ENCODE assay signal across 20 cellular contexts in genomic region chr17:67138392-67138791, GRCh38.
DNase-seq lines count a peak whose midpoint lies in the region; ATAC-seq, FAIRE-seq and TF ChIP-seq lines count a peak whose summit lies in the region.
"Had no signal": no experiment of that assay in that cellular context is flagged by ENCODE, and none has a peak within 500 bp of the region (broad histone marks: within the 10 kb centered on the region; RNA-seq: fewer than 3 reads in every experiment).

No MANE protein-coding gene starts in this region.

- CTCF ChIA-PET in CD4-positive, alpha-beta T cell (lab: Charles Lee), result no interaction called here

- H3K4me3 Mint-ChIP-seq in CD4-positive, alpha-beta T cell, result no peak overlapping the region
- H3K4me3 Mint-ChIP-seq in astrocyte (ENCODE audit: unreplicated experiment) (no peak overlapping the region), natural killer cell (peak overlapping the region; percentile 62)

- H3K36me3 ChIP-seq in DND-41 (ENCODE audit: insufficient read depth, low read length) (peaks cover 72% of the 10 kb centered on the region), astrocyte (ENCODE audit: insufficient read depth, low read length) (peaks cover 7% of the 10 kb centered on the region), H7 (replicated peaks; ENCODE audit: control insufficient read depth, insufficient read depth, low read length) (no peaks in the 10 kb centered on the region; the same call in none of the 2 replicates)

- no peaks in the 10 kb centered on the region for H3K27me3 Mint-ChIP-seq in CD4-positive, alpha-beta T cell
- H3K27me3 Mint-ChIP-seq in astrocyte (ENCODE audit: low read depth, unreplicated experiment) (no peaks in the 10 kb centered on the region), natural killer cell (ENCODE audit: low read depth in 2 of 2) (no peaks in the 10 kb centered on the region)

- POLR2A ChIA-PET in CD4-positive, alpha-beta T cell (lab: Charles Lee), result no interaction called here

- H3K4me1 Mint-ChIP-seq in CD4-positive, alpha-beta T cell (ENCODE audit: low read depth), result peaks cover 35% of the 10 kb centered on the region
- H3K4me1 Mint-ChIP-seq in astrocyte (ENCODE audit: low read depth, unreplicated experiment), result peaks cover 35% of the 10 kb centered on the region
- peaks cover 36% of the 10 kb centered on the region in 2 donors for H3K4me1 Mint-ChIP-seq in natural killer cell

- ATAC-seq in CD4-positive, alpha-beta T cell (ENCODE audit: poor library complexity), result no peak
- ATAC-seq in DND-41 (ENCODE audit: insufficient read depth, low read depth), result peak; percentile 35; the same call in 1 of the 3 replicates
- ATAC-seq in natural killer cell, result peak; percentile 21 to 45 (median 34)
- no peak for ATAC-seq in HG03108 (IDR thresholded peaks at IDR 0.05; ENCODE audit: unreplicated experiment)
- ATAC-seq: GM12878, heart right ventricle, lower lobe of right lung, upper lobe of right lung had no signal

- no peak for TF ChIP-seq CTCF in CD4-positive, alpha-beta T cell (IDR thresholded peaks at IDR 0.05)
- TF ChIP-seq CTCF in DND-41 (IDR thresholded peaks at IDR 0.05; ENCODE audit: borderline replicate concordance, extremely low read depth, low read length, poor library complexity, severe bottlenecking), result no peak
- TF ChIP-seq CTCF in astrocyte (IDR thresholded peaks at IDR 0.05; ENCODE audit: insufficient read depth, low read depth, low read length), result no peak
- TF ChIP-seq CTCF in natural killer cell (IDR thresholded peaks at IDR 0.05), result no peak

- no peaks in the 10 kb centered on the region for H3K9me3 ChIP-seq in CD4-positive, alpha-beta T cell (ENCODE audit: control insufficient read depth, low read length)
- no peaks in the 10 kb centered on the region for H3K9me3 ChIP-seq in DND-41 (ENCODE audit: insufficient read depth, low read length, severe bottlenecking)
- no peaks in the 10 kb centered on the region for H3K9me3 ChIP-seq in astrocyte (ENCODE audit: insufficient read depth, low read depth, low read length)
- H3K9me3 ChIP-seq: BE2C, lower lobe of right lung, upper lobe of right lung had no signal

- peak overlapping the region; percentile 4 for H3K27ac Mint-ChIP-seq in CD4-positive, alpha-beta T cell
- H3K27ac Mint-ChIP-seq in astrocyte (ENCODE audit: unreplicated experiment) (peak overlapping the region; percentile 9), natural killer cell (peak overlapping the region; percentile 83 to 86)

- H3K9me3 Mint-ChIP-seq in CD4-positive, alpha-beta T cell, result peaks cover 2% of the 10 kb centered on the region
- H3K9me3 Mint-ChIP-seq in astrocyte (ENCODE audit: unreplicated experiment) (no peaks in the 10 kb centered on the region), natural killer cell (peaks cover 0 to 2% of the 10 kb centered on the region in 2 donors)

- H3K4me2 ChIP-seq in DND-41 (ENCODE audit: insufficient read depth, low read length), result no peak overlapping the region
- no peak overlapping the region for H3K4me2 ChIP-seq in astrocyte (ENCODE audit: low read length)
- H3K4me2 ChIP-seq: PC-9 had no signal

- intact Hi-C loops in CD4-positive, alpha-beta T cell (cut with DNase I, micrococcal nuclease), result no loop called here
- intact Hi-C loops in natural killer cell (cut with micrococcal nuclease), result loop anchor here (5.0 kb wide), 1 partner anchor 109 kb away; the partner anchor contains the start of gene HELZ

- peaks cover 80% of the 10 kb centered on the region for H3K36me3 Mint-ChIP-seq in CD4-positive, alpha-beta T cell (ENCODE audit: low read depth)
- H3K36me3 Mint-ChIP-seq in astrocyte (ENCODE audit: low read depth, unreplicated experiment), result peaks cover 7% of the 10 kb centered on the region
- H3K36me3 Mint-ChIP-seq in natural killer cell, result no peaks in the 10 kb centered on the region

- H2AFZ ChIP-seq in DND-41 (ENCODE audit: low read depth, low read length) (no peak overlapping the region), astrocyte (ENCODE audit: low read depth, low read length) (no peak overlapping the region)
- H2AFZ ChIP-seq: parathyroid adenoma, PC-9 had no signal

- no peaks in the 10 kb centered on the region for H3K79me2 ChIP-seq in DND-41 (ENCODE audit: insufficient read depth, low read length)
- H3K79me2 ChIP-seq in astrocyte (ENCODE audit: insufficient read depth, low read length), result peaks cover 6% of the 10 kb centered on the region

- no peak for FAIRE-seq in astrocyte (lab: Jason Lieb, UNC)
- FAIRE-seq: endometrium, GM12878 had no signal

- H3K9ac ChIP-seq in DND-41 (ENCODE audit: low read depth, low read length) (no peak overlapping the region), astrocyte (ENCODE audit: low read length) (no peak overlapping the region)
- H3K9ac ChIP-seq: parathyroid adenoma had no signal

- H3K4me3 ChIP-seq in DND-41 (ENCODE audit: low read depth in 1 of 2, low read length in 2 of 2) (no peak overlapping the region), astrocyte (ENCODE audit: insufficient read depth, low read depth, low read length) (no peak overlapping the region), H7 (ENCODE audit: insufficient read depth, low read depth, low read length) (no peak overlapping the region)
- H3K4me3 ChIP-seq: GM12878, heart right ventricle, lower lobe of right lung, MG63, PC-9, upper lobe of right lung had no signal

- H3K27ac ChIP-seq in CD4-positive, alpha-beta T cell (ENCODE audit: low read depth, low read length), result no peak overlapping the region
- H3K27ac ChIP-seq in DND-41 (ENCODE audit: low read length) (no peak overlapping the region), astrocyte (ENCODE audit: low read depth, low read length) (no peak overlapping the region)
- H3K27ac ChIP-seq: heart right ventricle, lower lobe of right lung, parathyroid adenoma, PC-9, upper lobe of right lung had no signal

- DNase-seq in CD4-positive, alpha-beta T cell, result no peak
- DNase-seq in DND-41 (no peak), astrocyte (ENCODE audit: low read depth) (no peak), natural killer cell (no peak), H7 (no peak), NCI-H82 (lab: John Stamatoyannopoulos, UW) (no peak)
- DNase-seq: activated CD4-positive, CD25-positive, alpha-beta regulatory T cell; BE2C; HCEC 1CT; heart right ventricle; lower lobe of right lung; MG63; NCI-H187; NCI-H226; PC-9; upper lobe of right lung had no signal

- H3K27me3 ChIP-seq in CD4-positive, alpha-beta T cell (ENCODE audit: control insufficient read depth, insufficient read depth, low read length), result no peaks in the 10 kb centered on the region
- H3K27me3 ChIP-seq in DND-41 (ENCODE audit: insufficient read depth, low read length, poor library complexity) (no peaks in the 10 kb centered on the region), astrocyte (ENCODE audit: insufficient read depth, low read length) (no peaks in the 10 kb centered on the region), H7 (ENCODE audit: control insufficient read depth, insufficient read depth, low read length) (no peaks in the 10 kb centered on the region)
- H3K27me3 ChIP-seq: BE2C, heart right ventricle, MG63, upper lobe of right lung had no signal

- H4K20me1 ChIP-seq in DND-41 (ENCODE audit: insufficient read depth, low read length) (peaks cover 6% of the 10 kb centered on the region), astrocyte (ENCODE audit: insufficient read depth, low read length) (peaks cover 6% of the 10 kb centered on the region)

- H3K4me1 ChIP-seq in DND-41 (ENCODE audit: insufficient read depth, low read length) (no peaks in the 10 kb centered on the region), astrocyte (ENCODE audit: insufficient read depth, low read length) (peaks cover 11% of the 10 kb centered on the region)
- H3K4me1 ChIP-seq: lower lobe of right lung, parathyroid adenoma, upper lobe of right lung had no signal

Comparison
In these comparisons a context has a peak if more than half of its experiments do, and no peak if none do; other contexts are left out.
1. ATAC-seq: peak in DND-41 (single experiment) and natural killer cell (3 of 3); none in CD4-positive, alpha-beta T cell (single experiment) and HG03108 (single experiment).
2. H3K27ac Mint-ChIP-seq: peak in every context shown above with its lines; median percentile 84 in natural killer cell; 9 in astrocyte; 4 in CD4-positive, alpha-beta T cell.